8 cellular contexts compared by ENCODE assay signal in genomic region chr9:37421914-37422288, GRCh38. TPM values are rescaled to one million over a fixed set of nuclear protein-coding genes. Genes with fewer than 3 reads are reported as not detected.
DNase-seq lines count a peak whose midpoint lies in the region; ATAC-seq lines count a peak whose summit lies in the region.

No MANE protein-coding gene starts in this region.

- peak overlapping the region; percentile 96 for H3K27ac Mint-ChIP-seq in activated T-cell treated with anti-CD3 and anti-CD28 coated beads, Interleukin-2, amount 50 U/mL, for 72 hours

- no peaks in the 10 kb centered on the region for H3K9me3 Mint-ChIP-seq in activated T-cell treated with anti-CD3 and anti-CD28 coated beads, Interleukin-2, amount 50 U/mL, for 72 hours

- H3K36me3 Mint-ChIP-seq in activated T-cell treated with anti-CD3 and anti-CD28 coated beads, Interleukin-2, amount 50 U/mL, for 72 hours (ENCODE audit: insufficient read depth in 2 of 2), result peaks cover 2 to 16% of the 10 kb centered on the region in 2 donors

- H3K4me3 Mint-ChIP-seq in activated T-cell treated with anti-CD3 and anti-CD28 coated beads, Interleukin-2, amount 50 U/mL, for 72 hours, result peak overlapping the region; percentile 90 to 99

- ATAC-seq in activated T-cell treated with anti-CD3 and anti-CD28 coated beads, Interleukin-2, amount 50 U/mL, for 72 hours (replicated peaks in 1 of 2), result no peak
- no peak for ATAC-seq in HG03039 (IDR thresholded peaks at IDR 0.05; ENCODE audit: unreplicated experiment)

- H3K27me3 Mint-ChIP-seq in activated T-cell treated with anti-CD3 and anti-CD28 coated beads, Interleukin-2, amount 50 U/mL, for 72 hours (ENCODE audit: low read depth), result no peaks in the 10 kb centered on the region

- WGBS in adipose tissue, 3 donors, result 54 to 65% (median 64%) methylated on average over 8 of the region's 8 CpGs

- no peak for DNase-seq in activated T-cell treated with anti-CD3 and anti-CD28 coated beads, Interleukin-2, amount 50 U/mL, for 72 hours
- no peak for DNase-seq in activated T-cell treated with anti-CD3 and anti-CD28 coated beads, Interleukin-2, amount 50 U/mL, for 1 hour
- peak; percentile 43 for DNase-seq in inferior parietal cortex (ENCODE audit: extremely low spot score)
- peak; percentile 60 for DNase-seq in superior temporal gyrus (ENCODE audit: extremely low spot score)
- DNase-seq in central memory CD4-positive, alpha-beta T cell, result no peak
- no peak for DNase-seq in NAMALWA (ENCODE audit: low spot score)

- H3K27ac ChIP-seq in adipose tissue (ENCODE audit: low read depth, low read length), result peak overlapping the region; percentile 19

- H3K4me1 Mint-ChIP-seq in activated T-cell treated with anti-CD3 and anti-CD28 coated beads, Interleukin-2, amount 50 U/mL, for 72 hours (ENCODE audit: low read depth), result peaks cover 22% of the 10 kb centered on the region

RNA-seq across cellular contexts. Expression of gene GRHPR, which starts 0.6 kb away (rescaled TPM):
- 10 to 100 TPM; 70.2 to 94.2 TPM for total RNA-seq in activated T-cell treated with anti-CD3 and anti-CD28 coated beads, Interleukin-2, amount 50 U/mL, for 72 hours
- 100 to 1,000 TPM in 1 of 3 donors, 10 to 100 TPM in 2; 81.4 to 138 (median 86.8) TPM for polyA plus RNA-seq in adipose tissue

RNA-seq across cellular contexts. Expression of gene ZBTB5, which starts 43.3 kb away (rescaled TPM):
- 10 to 100 TPM in 1 of 2 donors, 1 to 10 TPM in 1; 9.9 to 13.2 TPM for total RNA-seq in activated T-cell treated with anti-CD3 and anti-CD28 coated beads, Interleukin-2, amount 50 U/mL, for 72 hours
- polyA plus RNA-seq in adipose tissue, result 1 to 10 TPM; 3.3 to 3.9 (median 3.8) TPM

Comparison
In these comparisons a context has a peak if more than half of its experiments do, and no peak if none do; other contexts are left out.
1. DNase-seq: peak in inferior parietal cortex (single experiment) and superior temporal gyrus (single experiment); none in activated T-cell treated with anti-CD3 and anti-CD28 coated beads, Interleukin-2, amount 50 U/mL, for 72 hours (0 of 2), activated T-cell treated with anti-CD3 and anti-CD28 coated beads, Interleukin-2, amount 50 U/mL, for 1 hour (single experiment), central memory CD4-positive, alpha-beta T cell (single experiment) and NAMALWA (single experiment).